In genomic region chr4:127545271-127545670, GRCh38 we compare ENCODE assay signal across 36 cellular contexts.
"Had no signal": no experiment of that assay in that cellular context is flagged by ENCODE, and none has a peak within 500 bp of the region (broad histone marks: within the 10 kb centered on the region; RNA-seq: fewer than 3 reads in every experiment).

No MANE protein-coding gene starts in this region.

- H3K27ac Mint-ChIP-seq: activated B cell treated with CpG ODN at 0.5 μM for 24 hours; activated CD4-positive, alpha-beta memory T cell treated with anti-CD3 and anti-CD28 coated beads for 36 hours; activated CD4-positive, alpha-beta T cell treated with anti-CD3 and anti-CD28 coated beads, Interleukin-2, amount 10 ng/mL, durations not matched to agents 24 days and 14 days; activated CD8-positive, alpha-beta T cell treated with anti-CD3 and anti-CD28 coated beads for 36 hours; activated naive CD4-positive, alpha-beta T cell treated with anti-CD3 and anti-CD28 coated beads for 36 hours; activated naive CD4-positive, alpha-beta T cell treated with anti-CD3 and anti-CD28 coated beads, Interleukin-2, amount 50 U/mL, for 72 hours; activated naive CD8-positive, alpha-beta T cell treated with anti-CD3 and anti-CD28 coated beads for 36 hours; activated T-cell treated with anti-CD3 and anti-CD28 coated beads, Interleukin-2, amount 50 U/mL, for 72 hours; activated T-helper 1 cell treated with anti-CD3 and anti-CD28 coated beads, Interleukin-12 subunit alpha, Interleukin-12 subunit beta, Interleukin-2, Interleukin-4 antibody, amounts not matched to agents 30 ng/mL and 10 ng/mL and 1 ng/mL, durations not matched to agents 14 hours and 24 hours and 36 hours; activated T-helper 17 cell treated with anti-CD3 and anti-CD28 coated beads, Interleukin-2, amount 50 U/mL, for 72 hours; T-helper 1 cell treated with Interleukin-12 subunit alpha and Interleukin-12 subunit beta and Interleukin-4 antibody, amounts not matched to agents 30 μg/mL and 1 μg/mL, for 36 hours; T-helper 2 cell treated with Interferon-gamma antibody and Interleukin-4, amounts not matched to agents 5 μg/mL and 100 μg/mL, for 36 hours had no signal

- H3K4me3 Mint-ChIP-seq: activated B cell treated with CpG ODN at 0.5 μM for 24 hours; activated CD4-positive, alpha-beta memory T cell treated with anti-CD3 and anti-CD28 coated beads for 36 hours; activated CD4-positive, alpha-beta T cell treated with anti-CD3 and anti-CD28 coated beads, Interleukin-2, amount 10 ng/mL, durations not matched to agents 24 days and 14 days; activated CD8-positive, alpha-beta T cell treated with anti-CD3 and anti-CD28 coated beads for 36 hours; activated naive CD4-positive, alpha-beta T cell treated with anti-CD3 and anti-CD28 coated beads for 36 hours; activated naive CD8-positive, alpha-beta T cell treated with anti-CD3 and anti-CD28 coated beads for 36 hours; activated T-cell treated with anti-CD3 and anti-CD28 coated beads, Interleukin-2, amount 50 U/mL, for 4 hours; activated T-cell treated with anti-CD3 and anti-CD28 coated beads, Interleukin-2, amount 50 U/mL, for 72 hours; activated T-helper 1 cell treated with anti-CD3 and anti-CD28 coated beads, Interleukin-12 subunit alpha, Interleukin-12 subunit beta, Interleukin-2, Interleukin-4 antibody, amounts not matched to agents 30 ng/mL and 10 ng/mL and 1 ng/mL, durations not matched to agents 14 hours and 24 hours and 36 hours; activated T-helper 17 cell treated with anti-CD3 and anti-CD28 coated beads, Interleukin-2, amount 50 U/mL, for 72 hours; T-helper 1 cell treated with Interleukin-12 subunit alpha and Interleukin-12 subunit beta and Interleukin-4 antibody, amounts not matched to agents 30 μg/mL and 1 μg/mL, for 36 hours; T-helper 2 cell treated with Interferon-gamma antibody and Interleukin-4, amounts not matched to agents 5 μg/mL and 100 μg/mL, for 36 hours had no signal

- H3K4me3 ChIP-seq: adrenal gland, body of pancreas, breast epithelium had no signal

- H3K9me3 ChIP-seq: adrenal gland, body of pancreas had no signal

- H3K4me1 ChIP-seq: adrenal gland, body of pancreas, breast epithelium had no signal

- H3K36me3 ChIP-seq: adrenal gland, brain microvascular endothelial cell, breast epithelium had no signal

- H3K9me3 Mint-ChIP-seq: activated B cell treated with CpG ODN at 0.5 μM for 24 hours; activated CD4-positive, alpha-beta memory T cell treated with anti-CD3 and anti-CD28 coated beads for 36 hours; activated CD4-positive, alpha-beta T cell treated with anti-CD3 and anti-CD28 coated beads, Interleukin-2, amount 10 ng/mL, durations not matched to agents 24 days and 14 days; activated CD8-positive, alpha-beta T cell treated with anti-CD3 and anti-CD28 coated beads for 36 hours; activated naive CD4-positive, alpha-beta T cell treated with anti-CD3 and anti-CD28 coated beads for 36 hours; activated naive CD4-positive, alpha-beta T cell treated with anti-CD3 and anti-CD28 coated beads, Interleukin-2, amount 50 U/mL, for 72 hours; activated naive CD8-positive, alpha-beta T cell treated with anti-CD3 and anti-CD28 coated beads for 36 hours; activated T-cell treated with anti-CD3 and anti-CD28 coated beads, Interleukin-2, amount 50 U/mL, for 4 hours; activated T-cell treated with anti-CD3 and anti-CD28 coated beads, Interleukin-2, amount 50 U/mL, for 72 hours; activated T-helper 1 cell treated with anti-CD3 and anti-CD28 coated beads, Interleukin-12 subunit alpha, Interleukin-12 subunit beta, Interleukin-2, Interleukin-4 antibody, amounts not matched to agents 30 ng/mL and 10 ng/mL and 1 ng/mL, durations not matched to agents 14 hours and 24 hours and 36 hours; activated T-helper 17 cell treated with anti-CD3 and anti-CD28 coated beads, Interleukin-2, amount 50 U/mL, for 72 hours; T-helper 1 cell treated with Interleukin-12 subunit alpha and Interleukin-12 subunit beta and Interleukin-4 antibody, amounts not matched to agents 30 μg/mL and 1 μg/mL, for 36 hours; T-helper 2 cell treated with Interferon-gamma antibody and Interleukin-4, amounts not matched to agents 5 μg/mL and 100 μg/mL, for 36 hours had no signal

- FAIRE-seq: astrocyte, TTC549 had no signal

- H3K27me3 ChIP-seq: adrenal gland, body of pancreas, brain microvascular endothelial cell, breast epithelium had no signal

- H3K4me1 Mint-ChIP-seq: activated B cell treated with CpG ODN at 0.5 μM for 24 hours; activated CD4-positive, alpha-beta T cell treated with anti-CD3 and anti-CD28 coated beads, Interleukin-2, amount 10 ng/mL, durations not matched to agents 24 days and 14 days; activated naive CD8-positive, alpha-beta T cell treated with anti-CD3 and anti-CD28 coated beads for 36 hours; activated T-helper 17 cell treated with anti-CD3 and anti-CD28 coated beads, Interleukin-2, amount 50 U/mL, for 72 hours had no signal

- ATAC-seq: activated CD8-positive, alpha-beta T cell treated with anti-CD3 and anti-CD28 coated beads for 36 hours; activated naive CD4-positive, alpha-beta T cell treated with anti-CD3 and anti-CD28 coated beads, Interleukin-2, amount 50 U/mL, for 72 hours; activated T-cell treated with anti-CD3 and anti-CD28 coated beads, Interleukin-2, amount 50 U/mL, for 4 hours; activated T-cell treated with anti-CD3 and anti-CD28 coated beads, Interleukin-2, amount 50 U/mL, for 72 hours; activated T-helper 17 cell treated with anti-CD3 and anti-CD28 coated beads, Interleukin-2, amount 50 U/mL, for 72 hours; body of pancreas had no signal

- H3K27ac ChIP-seq: adrenal gland, body of pancreas, brain microvascular endothelial cell, breast epithelium, VCaP had no signal

- H3K27me3 Mint-ChIP-seq: activated B cell treated with CpG ODN at 0.5 μM for 24 hours; activated CD4-positive, alpha-beta memory T cell treated with anti-CD3 and anti-CD28 coated beads for 36 hours; activated CD4-positive, alpha-beta T cell treated with anti-CD3 and anti-CD28 coated beads, Interleukin-2, amount 10 ng/mL, durations not matched to agents 24 days and 14 days; activated CD8-positive, alpha-beta T cell treated with anti-CD3 and anti-CD28 coated beads for 36 hours had no signal

- DNase-seq: activated B cell treated with CpG ODN at 0.5 μM for 24 hours; activated CD4-positive, alpha-beta memory T cell treated with anti-CD3 and anti-CD28 coated beads for 36 hours; activated CD4-positive, alpha-beta T cell treated with anti-CD3 and anti-CD28 coated beads for 4 hours; activated CD4-positive, alpha-beta T cell treated with anti-CD3 and anti-CD28 coated beads, Interleukin-2, amount 10 ng/mL, durations not matched to agents 24 days and 14 days; activated CD4-positive, alpha-beta T cell treated with anti-CD3 and anti-CD28 coated beads, Interleukin-2, amount 50 U/mL, for 1 hour; activated CD4-positive, alpha-beta T cell treated with anti-CD3 and anti-CD28 coated beads, Interleukin-2, amount 50 U/mL, for 4 hours; activated CD4-positive, CD25-positive, alpha-beta regulatory T cell treated with anti-CD3 and anti-CD28 coated beads, Interleukin-2, amount 50 U/mL, for 72 hours; activated CD8-positive, alpha-beta memory T cell treated with anti-CD3 and anti-CD28 coated beads, Interleukin-2, amount 50 U/mL, for 4 hours; activated CD8-positive, alpha-beta T cell treated with anti-CD3 and anti-CD28 coated beads for 36 hours; activated effector memory CD4-positive, alpha-beta T cell treated with anti-CD3 and anti-CD28 coated beads, Interleukin-2, amount 50 U/mL, for 16 hours; activated gamma-delta T cell treated with Interleukin-2 at 50 U/mL for 16 hours; activated naive CD4-positive, alpha-beta T cell; activated naive CD4-positive, alpha-beta T cell treated with anti-CD3 and anti-CD28 coated beads for 36 hours; activated naive CD4-positive, alpha-beta T cell treated with anti-CD3 and anti-CD28 coated beads, Interleukin-2, amount 50 U/mL, for 16 hours; activated naive CD8-positive, alpha-beta T cell treated with anti-CD3 and anti-CD28 coated beads for 36 hours; activated T-cell treated with anti-CD3 and anti-CD28 coated beads for 4 hours; activated T-cell treated with anti-CD3 and anti-CD28 coated beads, Interleukin-2, amount 50 U/mL, for 1 hour; activated T-cell treated with anti-CD3 and anti-CD28 coated beads, Interleukin-2, amount 50 U/mL, for 4 hours; activated T-cell treated with anti-CD3 and anti-CD28 coated beads, Interleukin-2, amount 50 U/mL, for 72 hours; adrenal gland; amniotic stem cell; aorta; body of pancreas; brain microvascular endothelial cell; central memory CD4-positive, alpha-beta T cell; T-helper 2 cell; T-helper 9 cell had no signal
